In the genomic region with DNA sequence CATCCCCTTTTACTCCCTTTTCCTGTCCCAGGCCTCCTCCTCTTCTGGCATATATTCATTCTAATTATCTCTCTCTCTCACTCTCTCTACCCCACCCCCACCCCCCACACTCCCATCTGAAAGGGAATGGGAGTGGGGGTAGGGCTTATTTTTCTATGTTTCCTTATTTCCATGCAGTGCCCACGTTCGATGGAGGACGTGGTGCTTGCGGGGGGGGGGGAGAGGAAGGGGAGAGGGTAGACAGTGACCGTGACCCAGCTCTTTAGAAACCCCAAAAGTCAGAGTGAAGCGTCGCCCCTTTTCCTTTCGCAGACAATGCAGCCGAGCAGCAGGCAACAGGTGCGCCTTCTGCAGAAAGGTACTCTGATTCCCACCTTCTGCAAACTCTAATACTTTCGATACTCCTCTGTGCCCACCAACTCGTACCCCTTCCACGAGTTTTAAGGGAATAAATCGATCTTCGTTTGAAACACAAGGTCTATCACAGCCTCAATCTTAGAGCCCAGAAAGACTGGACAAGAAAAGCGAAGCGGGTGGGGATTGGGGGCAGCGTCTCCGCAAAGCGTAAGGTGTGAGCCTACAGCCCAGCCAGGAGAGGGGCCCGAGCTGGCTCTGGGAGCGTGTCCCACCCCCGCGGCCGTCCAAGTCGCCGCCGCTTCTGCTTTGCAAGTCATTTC, we compare ENCODE assay signal across 8 cellular contexts. TPM values are rescaled to one million over a fixed set of nuclear protein-coding genes. Genes with fewer than 3 reads are reported as not detected.
A peak's percentile ranks its signal among the peaks of the same experiment; 100 is the strongest.
DNase-seq lines count a peak whose midpoint lies in the region; ATAC-seq and TF ChIP-seq lines count a peak whose summit lies in the region.

No MANE protein-coding gene starts in this region.

- peak overlapping the region; percentile 93 for H3K27ac ChIP-seq in CD4-positive, alpha-beta T cell (ENCODE audit: low read depth, low read length)
- peak overlapping the region; percentile 86 for H3K27ac ChIP-seq in VCaP
- peak overlapping the region; percentile 97 to 100 (median 99) for H3K27ac ChIP-seq in esophagus muscularis mucosa (replicated peaks in 1 of 4)

- H3K9me3 Mint-ChIP-seq in CD4-positive, alpha-beta T cell = no peaks in the 10 kb centered on the region
- no peaks in the 10 kb centered on the region for H3K9me3 Mint-ChIP-seq in osteocyte (ENCODE audit: unreplicated experiment)

- H3K27me3 ChIP-seq in CD4-positive, alpha-beta T cell (ENCODE audit: control insufficient read depth, insufficient read depth, low read length) = no peaks in the 10 kb centered on the region
- no peaks in the 10 kb centered on the region for H3K27me3 ChIP-seq in esophagus muscularis mucosa

- H3K36me3 Mint-ChIP-seq in CD4-positive, alpha-beta T cell (ENCODE audit: low read depth) = peaks cover 50% of the 10 kb centered on the region
- no peaks in the 10 kb centered on the region for H3K36me3 Mint-ChIP-seq in osteocyte (ENCODE audit: unreplicated experiment)

- TF ChIP-seq EP300 in esophagus muscularis mucosa (IDR thresholded peaks at IDR 0.05) = no peak

- peak overlapping the region; percentile 75 to 84 (median 80) for H3K4me3 ChIP-seq in esophagus muscularis mucosa

- H3K9me3 ChIP-seq in CD4-positive, alpha-beta T cell (ENCODE audit: control insufficient read depth, low read length) = no peaks in the 10 kb centered on the region
- H3K9me3 ChIP-seq in esophagus muscularis mucosa = no peaks in the 10 kb centered on the region

- no peak for TF ChIP-seq CTCF in CD4-positive, alpha-beta T cell (IDR thresholded peaks at IDR 0.05)
- TF ChIP-seq CTCF in VCaP (conservative IDR thresholded peaks at IDR 0.05) (no peak), esophagus muscularis mucosa (IDR thresholded peaks at IDR 0.05) (no peak), osteocyte (IDR thresholded peaks at IDR 0.05) (no peak)

- POLR2A ChIA-PET in CD4-positive, alpha-beta T cell (lab: Charles Lee) = interaction anchor here (0.6 to 8.5 kb wide), 9 partner anchors 10 to 253 kb away, joined by 3 to 143 read pairs (median 4); a partner anchor contains a TSS

- peak overlapping the region; percentile 100 for H3K27ac Mint-ChIP-seq in CD4-positive, alpha-beta T cell
- H3K27ac Mint-ChIP-seq in osteocyte (ENCODE audit: unreplicated experiment) = peak overlapping the region; percentile 98

- TF ChIP-seq POLR2A in esophagus muscularis mucosa (IDR thresholded peaks at IDR 0.05; ENCODE audit: low read depth) = no peak

- peaks cover 34% of the 10 kb centered on the region for H3K27me3 Mint-ChIP-seq in CD4-positive, alpha-beta T cell
- H3K27me3 Mint-ChIP-seq in osteocyte (ENCODE audit: unreplicated experiment) = peaks cover 22% of the 10 kb centered on the region

- peaks cover 0 to 11% (median 8%) of the 10 kb centered on the region in 4 donors for H3K36me3 ChIP-seq in esophagus muscularis mucosa

- peaks cover 57% of the 10 kb centered on the region for H3K4me1 Mint-ChIP-seq in CD4-positive, alpha-beta T cell (ENCODE audit: low read depth)
- H3K4me1 Mint-ChIP-seq in osteocyte (ENCODE audit: unreplicated experiment) = peaks cover 26% of the 10 kb centered on the region

- H3K4me3 Mint-ChIP-seq in CD4-positive, alpha-beta T cell = peak overlapping the region; percentile 95
- H3K4me3 Mint-ChIP-seq in osteocyte (ENCODE audit: unreplicated experiment) = peak overlapping the region; percentile 88

- CTCF ChIA-PET in CD4-positive, alpha-beta T cell (lab: Charles Lee) = no interaction called here

- under 1% methylated on average over 27 of the region's 28 CpGs for WGBS in esophagus muscularis mucosa

- no peak for ATAC-seq in CD4-positive, alpha-beta T cell (ENCODE audit: poor library complexity)
- ATAC-seq in GM19043 (IDR thresholded peaks at IDR 0.05; ENCODE audit: low read depth, unreplicated experiment) (peak; percentile 16), HG03280 (IDR thresholded peaks at IDR 0.05; ENCODE audit: unreplicated experiment) (peak; percentile 17)

- intact Hi-C loops in CD4-positive, alpha-beta T cell (cut with DNase I, micrococcal nuclease) = loop anchor here in 1 of 2 experiments (1.0 to 10.0 kb wide), 3 partner anchors 8 to 161 kb away; a partner anchor contains a TSS
- intact Hi-C loops in esophagus muscularis mucosa (cut with DNase I) = loop anchor here (5.0 to 10.0 kb wide), 3 partner anchors 254 to 844 kb away; no protein-coding TSS in a partner anchor

- peak in 3 of 10 experiments; percentile 26 to 36 (median 33) for DNase-seq in CD4-positive, alpha-beta T cell
- DNase-seq in esophagus muscularis mucosa (ENCODE audit: extremely low spot score) = no peak
- no peak for DNase-seq in osteocyte (ENCODE audit: extremely low spot score, unreplicated experiment)
- no peak for DNase-seq in effector CD8-positive, alpha-beta T cell (lab: John Stamatoyannopoulos, UW)
- no peak for DNase-seq in SIG-M5 (lab: John Stamatoyannopoulos, UW)

- H3K4me1 ChIP-seq in esophagus muscularis mucosa = peaks cover 9 to 55% (median 36%) of the 10 kb centered on the region in 4 donors

RNA-seq across cellular contexts. Expression of a gene that starts 0.9 kb away (rescaled TPM):
- total RNA-seq in CD4-positive, alpha-beta T cell = 100 to 1,000 TPM; 290 to 319 TPM
- total RNA-seq in esophagus muscularis mucosa (1 to 10 TPM in 3 of 4 donors, under 1 TPM in 1; 0.42 to 2.8 (median 2.5) TPM), osteocyte (1.4 and 1.8 TPM in 2 replicates)

Comparison
In these comparisons a context has a peak if more than half of its experiments do, and no peak if none do; other contexts are left out.
1. RNA of a gene that starts 0.9 kb away (total RNA-seq): 290 to 319 TPM in CD4-positive, alpha-beta T cell; 0.42 to 2.8 TPM in esophagus muscularis mucosa and 1.4 to 1.8 TPM in osteocyte; every median in the first group is over 10 times any median in the second.
2. Peak in every context shown above with its lines, with median percentiles within 50 percentile points of each other: H3K27ac ChIP-seq.